In the genomic region with DNA sequence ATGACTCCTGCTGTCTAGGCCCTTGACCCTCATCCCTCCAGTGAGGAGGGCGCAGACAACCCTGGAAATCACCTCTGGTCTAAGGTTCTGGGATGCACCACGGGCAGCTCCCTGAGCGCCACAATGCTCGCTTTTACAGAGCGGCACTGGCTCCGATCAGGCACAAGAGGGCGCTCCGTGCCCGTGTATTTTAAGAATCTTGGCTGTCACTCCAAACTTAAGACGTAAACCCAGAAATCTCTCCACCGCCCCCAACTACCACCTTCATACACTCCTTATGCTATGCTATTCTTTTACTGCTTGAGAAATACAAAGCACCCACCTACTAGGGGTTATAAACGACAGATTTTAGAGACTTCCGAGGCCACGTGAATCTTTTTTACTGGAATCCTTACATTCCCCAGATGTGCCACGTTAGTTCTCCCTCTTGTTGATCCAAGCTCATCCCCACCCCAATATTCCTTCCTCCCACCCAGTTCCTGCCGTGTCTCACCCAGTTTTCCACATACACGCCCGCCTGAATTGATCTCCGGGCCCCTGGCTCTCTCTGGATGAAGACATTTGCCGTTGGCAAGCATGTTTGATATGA, we compare ENCODE assay signal across 2 cellular contexts.
TF ChIP-seq lines count a peak whose summit lies in the region.

No MANE protein-coding gene starts in this region.

TF ChIP-seq in HCT116, 20 proteins besides CTCF, POLR2A, EP300 and RAD21:
- TF ChIP-seq, protein P1, sequence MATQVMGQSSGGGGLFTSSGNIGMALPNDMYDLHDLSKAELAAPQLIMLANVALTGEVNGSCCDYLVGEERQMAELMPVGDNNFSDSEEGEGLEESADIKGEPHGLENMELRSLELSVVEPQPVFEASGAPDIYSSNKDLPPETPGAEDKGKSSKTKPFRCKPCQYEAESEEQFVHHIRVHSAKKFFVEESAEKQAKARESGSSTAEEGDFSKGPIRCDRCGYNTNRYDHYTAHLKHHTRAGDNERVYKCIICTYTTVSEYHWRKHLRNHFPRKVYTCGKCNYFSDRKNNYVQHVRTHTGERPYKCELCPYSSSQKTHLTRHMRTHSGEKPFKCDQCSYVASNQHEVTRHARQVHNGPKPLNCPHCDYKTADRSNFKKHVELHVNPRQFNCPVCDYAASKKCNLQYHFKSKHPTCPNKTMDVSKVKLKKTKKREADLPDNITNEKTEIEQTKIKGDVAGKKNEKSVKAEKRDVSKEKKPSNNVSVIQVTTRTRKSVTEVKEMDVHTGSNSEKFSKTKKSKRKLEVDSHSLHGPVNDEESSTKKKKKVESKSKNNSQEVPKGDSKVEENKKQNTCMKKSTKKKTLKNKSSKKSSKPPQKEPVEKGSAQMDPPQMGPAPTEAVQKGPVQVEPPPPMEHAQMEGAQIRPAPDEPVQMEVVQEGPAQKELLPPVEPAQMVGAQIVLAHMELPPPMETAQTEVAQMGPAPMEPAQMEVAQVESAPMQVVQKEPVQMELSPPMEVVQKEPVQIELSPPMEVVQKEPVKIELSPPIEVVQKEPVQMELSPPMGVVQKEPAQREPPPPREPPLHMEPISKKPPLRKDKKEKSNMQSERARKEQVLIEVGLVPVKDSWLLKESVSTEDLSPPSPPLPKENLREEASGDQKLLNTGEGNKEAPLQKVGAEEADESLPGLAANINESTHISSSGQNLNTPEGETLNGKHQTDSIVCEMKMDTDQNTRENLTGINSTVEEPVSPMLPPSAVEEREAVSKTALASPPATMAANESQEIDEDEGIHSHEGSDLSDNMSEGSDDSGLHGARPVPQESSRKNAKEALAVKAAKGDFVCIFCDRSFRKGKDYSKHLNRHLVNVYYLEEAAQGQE (IDR thresholded peaks at IDR 0.05; ENCODE audit: low read depth) = no peak
- TF ChIP-seq CEBPB (IDR thresholded peaks at IDR 0.05; ENCODE audit: low read depth) = no peak
- no peak for TF ChIP-seq ZFX (IDR thresholded peaks at IDR 0.05)
- TF ChIP-seq EZH2phosphoT487 (IDR thresholded peaks at IDR 0.05; ENCODE audit: borderline replicate concordance) = no peak
- TF ChIP-seq ELF1 (IDR thresholded peaks at IDR 0.05; ENCODE audit: borderline replicate concordance, low read depth) = no peak
- no peak for TF ChIP-seq YY1 (IDR thresholded peaks at IDR 0.05; ENCODE audit: extremely low read depth, insufficient replicate concordance, low read depth, low read length)
- no peak for TF ChIP-seq EZH2 (IDR thresholded peaks at IDR 0.05)
- no peak for TF ChIP-seq FOSL1 (IDR thresholded peaks at IDR 0.05; ENCODE audit: low read depth)
- no peak for TF ChIP-seq JUND (IDR thresholded peaks at IDR 0.05)
- no peak for TF ChIP-seq CBX3 (IDR thresholded peaks at IDR 0.05; ENCODE audit: low read depth)

TF ChIP-seq in GM12878, 131 proteins besides CTCF, POLR2A, EP300 and RAD21 (continued from another document):
- TF ChIP-seq, protein P2, sequence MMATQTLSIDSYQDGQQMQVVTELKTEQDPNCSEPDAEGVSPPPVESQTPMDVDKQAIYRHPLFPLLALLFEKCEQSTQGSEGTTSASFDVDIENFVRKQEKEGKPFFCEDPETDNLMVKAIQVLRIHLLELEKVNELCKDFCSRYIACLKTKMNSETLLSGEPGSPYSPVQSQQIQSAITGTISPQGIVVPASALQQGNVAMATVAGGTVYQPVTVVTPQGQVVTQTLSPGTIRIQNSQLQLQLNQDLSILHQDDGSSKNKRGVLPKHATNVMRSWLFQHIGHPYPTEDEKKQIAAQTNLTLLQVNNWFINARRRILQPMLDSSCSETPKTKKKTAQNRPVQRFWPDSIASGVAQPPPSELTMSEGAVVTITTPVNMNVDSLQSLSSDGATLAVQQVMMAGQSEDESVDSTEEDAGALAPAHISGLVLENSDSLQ (IDR thresholded peaks at IDR 0.05) = peak; percentile 90
- TF ChIP-seq KLF5 (IDR thresholded peaks at IDR 0.05; ENCODE audit: partially characterized antibody) = no peak
